In genomic region chr19:17347877-17348276, GRCh38 we compare ENCODE assay signal across 1 cellular context.
TF ChIP-seq lines count a peak whose summit lies in the region.

No MANE protein-coding gene starts in this region.

TF ChIP-seq in WTC11, 78 proteins besides CTCF, POLR2A, EP300 and RAD21 (continued from another document):
- TF ChIP-seq, protein P1, sequence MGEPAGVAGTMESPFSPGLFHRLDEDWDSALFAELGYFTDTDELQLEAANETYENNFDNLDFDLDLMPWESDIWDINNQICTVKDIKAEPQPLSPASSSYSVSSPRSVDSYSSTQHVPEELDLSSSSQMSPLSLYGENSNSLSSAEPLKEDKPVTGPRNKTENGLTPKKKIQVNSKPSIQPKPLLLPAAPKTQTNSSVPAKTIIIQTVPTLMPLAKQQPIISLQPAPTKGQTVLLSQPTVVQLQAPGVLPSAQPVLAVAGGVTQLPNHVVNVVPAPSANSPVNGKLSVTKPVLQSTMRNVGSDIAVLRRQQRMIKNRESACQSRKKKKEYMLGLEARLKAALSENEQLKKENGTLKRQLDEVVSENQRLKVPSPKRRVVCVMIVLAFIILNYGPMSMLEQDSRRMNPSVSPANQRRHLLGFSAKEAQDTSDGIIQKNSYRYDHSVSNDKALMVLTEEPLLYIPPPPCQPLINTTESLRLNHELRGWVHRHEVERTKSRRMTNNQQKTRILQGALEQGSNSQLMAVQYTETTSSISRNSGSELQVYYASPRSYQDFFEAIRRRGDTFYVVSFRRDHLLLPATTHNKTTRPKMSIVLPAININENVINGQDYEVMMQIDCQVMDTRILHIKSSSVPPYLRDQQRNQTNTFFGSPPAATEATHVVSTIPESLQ (CRISPR knock-in tag; IDR thresholded peaks at IDR 0.05): no peak
- TF ChIP-seq MAX (CRISPR knock-in tag; IDR thresholded peaks at IDR 0.05) (no peak), NFE2L1 (CRISPR knock-in tag; IDR thresholded peaks at IDR 0.05) (no peak), KAT7 (CRISPR knock-in tag; IDR thresholded peaks at IDR 0.05; ENCODE audit: borderline replicate concordance) (no peak), ZNF263 (CRISPR knock-in tag; IDR thresholded peaks at IDR 0.05; ENCODE audit: low read depth) (no peak), PRDM15 (CRISPR knock-in tag; IDR thresholded peaks at IDR 0.05) (no peak), EMX1 (CRISPR knock-in tag; IDR thresholded peaks at IDR 0.05) (no peak), TEAD4 (CRISPR knock-in tag; IDR thresholded peaks at IDR 0.05) (no peak), SOX15 (CRISPR knock-in tag; IDR thresholded peaks at IDR 0.05) (no peak)
- TF ChIP-seq, protein P2, sequence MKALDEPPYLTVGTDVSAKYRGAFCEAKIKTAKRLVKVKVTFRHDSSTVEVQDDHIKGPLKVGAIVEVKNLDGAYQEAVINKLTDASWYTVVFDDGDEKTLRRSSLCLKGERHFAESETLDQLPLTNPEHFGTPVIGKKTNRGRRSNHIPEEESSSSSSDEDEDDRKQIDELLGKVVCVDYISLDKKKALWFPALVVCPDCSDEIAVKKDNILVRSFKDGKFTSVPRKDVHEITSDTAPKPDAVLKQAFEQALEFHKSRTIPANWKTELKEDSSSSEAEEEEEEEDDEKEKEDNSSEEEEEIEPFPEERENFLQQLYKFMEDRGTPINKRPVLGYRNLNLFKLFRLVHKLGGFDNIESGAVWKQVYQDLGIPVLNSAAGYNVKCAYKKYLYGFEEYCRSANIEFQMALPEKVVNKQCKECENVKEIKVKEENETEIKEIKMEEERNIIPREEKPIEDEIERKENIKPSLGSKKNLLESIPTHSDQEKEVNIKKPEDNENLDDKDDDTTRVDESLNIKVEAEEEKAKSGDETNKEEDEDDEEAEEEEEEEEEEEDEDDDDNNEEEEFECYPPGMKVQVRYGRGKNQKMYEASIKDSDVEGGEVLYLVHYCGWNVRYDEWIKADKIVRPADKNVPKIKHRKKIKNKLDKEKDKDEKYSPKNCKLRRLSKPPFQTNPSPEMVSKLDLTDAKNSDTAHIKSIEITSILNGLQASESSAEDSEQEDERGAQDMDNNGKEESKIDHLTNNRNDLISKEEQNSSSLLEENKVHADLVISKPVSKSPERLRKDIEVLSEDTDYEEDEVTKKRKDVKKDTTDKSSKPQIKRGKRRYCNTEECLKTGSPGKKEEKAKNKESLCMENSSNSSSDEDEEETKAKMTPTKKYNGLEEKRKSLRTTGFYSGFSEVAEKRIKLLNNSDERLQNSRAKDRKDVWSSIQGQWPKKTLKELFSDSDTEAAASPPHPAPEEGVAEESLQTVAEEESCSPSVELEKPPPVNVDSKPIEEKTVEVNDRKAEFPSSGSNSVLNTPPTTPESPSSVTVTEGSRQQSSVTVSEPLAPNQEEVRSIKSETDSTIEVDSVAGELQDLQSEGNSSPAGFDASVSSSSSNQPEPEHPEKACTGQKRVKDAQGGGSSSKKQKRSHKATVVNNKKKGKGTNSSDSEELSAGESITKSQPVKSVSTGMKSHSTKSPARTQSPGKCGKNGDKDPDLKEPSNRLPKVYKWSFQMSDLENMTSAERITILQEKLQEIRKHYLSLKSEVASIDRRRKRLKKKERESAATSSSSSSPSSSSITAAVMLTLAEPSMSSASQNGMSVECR (CRISPR knock-in tag; IDR thresholded peaks at IDR 0.05; ENCODE audit: borderline replicate concordance): no peak
